In genomic region chr1:220776725-220777326, GRCh38 we compare ENCODE assay signal across 8 cellular contexts. TPM values are rescaled to one million over a fixed set of nuclear protein-coding genes. Genes with fewer than 3 reads are reported as not detected.
DNase-seq lines count a peak whose midpoint lies in the region; ATAC-seq and TF ChIP-seq lines count a peak whose summit lies in the region.

No MANE protein-coding gene starts in this region.

- no peaks in the 10 kb centered on the region for H3K36me3 Mint-ChIP-seq in activated naive CD8-positive, alpha-beta T cell treated with anti-CD3 and anti-CD28 coated beads for 36 hours

- H3K27me3 ChIP-seq in H7 (ENCODE audit: control insufficient read depth, insufficient read depth, low read length) (no peaks in the 10 kb centered on the region), SJSA1 (replicated peaks) (no peaks in the 10 kb centered on the region)

- DNase-seq in H7 (peak; percentile 84), M059J (ENCODE audit: low read depth) (peak; percentile 60), SJSA1 (ENCODE audit: low read depth in 1 of 2, low spot score in 2 of 2) (peak; percentile 53 to 78), cardiac septum (ENCODE audit: low spot score) (peak; percentile 92), pulmonary artery endothelial cell (ENCODE audit: low read depth, low spot score) (peak; percentile 19)
- DNase-seq in activated naive CD8-positive, alpha-beta T cell treated with anti-CD3 and anti-CD28 coated beads for 36 hours, result peak; percentile 67

- H3K4me3 ChIP-seq in H7 (ENCODE audit: insufficient read depth, low read depth, low read length) (no peak overlapping the region), SJSA1 (no peak overlapping the region)

- no peaks in the 10 kb centered on the region for H3K9me3 Mint-ChIP-seq in activated naive CD8-positive, alpha-beta T cell treated with anti-CD3 and anti-CD28 coated beads for 36 hours

- H3K4me1 Mint-ChIP-seq in activated naive CD8-positive, alpha-beta T cell treated with anti-CD3 and anti-CD28 coated beads for 36 hours, result peaks cover 2% of the 10 kb centered on the region

- no peaks in the 10 kb centered on the region for H3K9me3 ChIP-seq in SJSA1 (replicated peaks)

- no peak for ATAC-seq in HG03039 (IDR thresholded peaks at IDR 0.05; ENCODE audit: unreplicated experiment)

- H3K36me3 ChIP-seq in H7 (replicated peaks; ENCODE audit: control insufficient read depth, insufficient read depth, low read length) (no peaks in the 10 kb centered on the region), SJSA1 (peaks cover 6% of the 10 kb centered on the region; the same call in 1 of the 2 replicates)

- no peaks in the 10 kb centered on the region for H3K4me1 ChIP-seq in SJSA1 (replicated peaks)

- intact Hi-C loops in cardiac septum (cut with DNase I), result loop anchor here (2.0 to 10.0 kb wide), 2 partner anchors 86 to 552 kb away; partner anchors contain the start of gene C1orf115

- H3K4me3 Mint-ChIP-seq in activated naive CD8-positive, alpha-beta T cell treated with anti-CD3 and anti-CD28 coated beads for 36 hours, result no peak overlapping the region

- peaks cover 30% of the 10 kb centered on the region for H3K27me3 Mint-ChIP-seq in activated naive CD8-positive, alpha-beta T cell treated with anti-CD3 and anti-CD28 coated beads for 36 hours

- TF ChIP-seq CTCF in GM12801 (IDR thresholded peaks at IDR 0.05; ENCODE audit: extremely low read depth, insufficient read length), result peak; percentile 81

- H3K27ac ChIP-seq in SJSA1, result no peak overlapping the region

- no peak overlapping the region for H3K27ac Mint-ChIP-seq in activated naive CD8-positive, alpha-beta T cell treated with anti-CD3 and anti-CD28 coated beads for 36 hours

RNA-seq across cellular contexts. Expression of gene MTARC1, which starts 9.9 kb away (rescaled TPM):
- 28.6 and 31.2 TPM in 2 replicates for total RNA-seq in H7 (2014; rRNA removed; shearing (Covaris generic))
- total RNA-seq in M059J (2014; rRNA removed; shearing (Covaris generic)), result 0.59 and 1.7 TPM in 2 replicates
- total RNA-seq in SJSA1 (2014; rRNA removed; shearing (Covaris generic)), result not detected in 2 replicates
- total RNA-seq in activated naive CD8-positive, alpha-beta T cell treated with anti-CD3 and anti-CD28 coated beads for 36 hours, result under 1 TPM in 1 of 2 experiments, not detected in 1; 0.33 TPM
- total RNA-seq in cardiac septum (12.8 TPM), pulmonary artery endothelial cell (0.73 and 2.1 TPM in 2 replicates)

RNA-seq across cellular contexts. Expression of gene MTARC2, which starts 28.7 kb away (rescaled TPM):
- total RNA-seq in H7 (2014; rRNA removed; shearing (Covaris generic)), result 12.2 and 13.0 TPM in 2 replicates
- total RNA-seq in M059J (2014; rRNA removed; shearing (Covaris generic)), result 1.1 TPM in 1 of 2 replicates, not detected in the other
- total RNA-seq in SJSA1 (2014; rRNA removed; shearing (Covaris generic)), result 9.5 and 10.1 TPM in 2 replicates
- total RNA-seq in activated naive CD8-positive, alpha-beta T cell treated with anti-CD3 and anti-CD28 coated beads for 36 hours, result not detected
- total RNA-seq in cardiac septum (22.1 TPM), pulmonary artery endothelial cell (6.9 and 8.0 TPM in 2 replicates)

Comparison
In these comparisons a context has a peak if more than half of its experiments do, and no peak if none do; other contexts are left out.
1. DNase-seq: peak in every context shown above with its lines; median percentile 92 in cardiac septum; 84 in H7; 67 in activated naive CD8-positive, alpha-beta T cell treated with anti-CD3 and anti-CD28 coated beads for 36 hours; 66 in SJSA1; 60 in M059J; 19 in pulmonary artery endothelial cell.